ENCODE assay signal across 3 cellular contexts in the genomic region with DNA sequence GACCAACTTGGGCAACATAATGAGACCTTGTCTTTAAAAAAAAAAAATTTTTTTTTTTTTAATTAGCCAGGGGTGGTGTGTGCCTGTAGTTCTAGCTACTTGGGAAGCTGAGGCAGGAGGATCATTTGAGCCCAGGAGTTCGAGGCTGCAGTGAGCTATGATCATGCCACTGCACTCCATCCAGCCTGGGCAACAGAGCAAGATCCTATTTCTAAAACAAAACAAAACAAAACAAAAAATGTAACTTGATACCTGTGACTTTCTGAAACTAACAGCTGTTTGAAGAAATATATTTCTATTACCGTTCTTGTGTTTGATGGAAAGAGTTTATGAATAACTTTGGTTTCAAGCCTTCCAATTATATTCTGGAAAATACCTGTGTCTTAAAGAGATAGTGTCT.
TF ChIP-seq lines count a peak whose summit lies in the region.

No MANE protein-coding gene starts in this region.

TF ChIP-seq in HEK293, 187 proteins besides CTCF, POLR2A, EP300 and RAD21:
- TF ChIP-seq ZNF544 (tag by site-specific recombination; IDR thresholded peaks at IDR 0.05) = no peak
- peak; percentile 57 for TF ChIP-seq ZNF121 (tag by site-specific recombination; IDR thresholded peaks at IDR 0.05)

TF ChIP-seq in K562, 482 proteins besides CTCF, POLR2A, EP300 and RAD21:
- TF ChIP-seq RBM25 (IDR thresholded peaks at IDR 0.05; ENCODE audit: low read depth, low read length, severe bottlenecking) (peak; percentile 41), ZNF121 (CRISPR knock-in tag; conservative IDR thresholded peaks at IDR 0.05) (peak; percentile 78), RBFOX2 (IDR thresholded peaks at IDR 0.05; ENCODE audit: low read depth, low read length) (no peak)

TF ChIP-seq in liver, 16 proteins besides CTCF, POLR2A, EP300 and RAD21:
- TF ChIP-seq YY1 (IDR thresholded peaks at IDR 0.05) (no peak), JUND (IDR thresholded peaks at IDR 0.05) (no peak), TAF1 (conservative IDR thresholded peaks at IDR 0.05) (no peak), FOXA1 (IDR thresholded peaks at IDR 0.05) (no peak), HNF4A (conservative IDR thresholded peaks at IDR 0.05) (no peak), EGR1 (IDR thresholded peaks at IDR 0.05; ENCODE audit: low read depth in 2 of 2) (no peak), SP1 (IDR thresholded peaks at IDR 0.05) (no peak)
- TF ChIP-seq, protein P1, sequence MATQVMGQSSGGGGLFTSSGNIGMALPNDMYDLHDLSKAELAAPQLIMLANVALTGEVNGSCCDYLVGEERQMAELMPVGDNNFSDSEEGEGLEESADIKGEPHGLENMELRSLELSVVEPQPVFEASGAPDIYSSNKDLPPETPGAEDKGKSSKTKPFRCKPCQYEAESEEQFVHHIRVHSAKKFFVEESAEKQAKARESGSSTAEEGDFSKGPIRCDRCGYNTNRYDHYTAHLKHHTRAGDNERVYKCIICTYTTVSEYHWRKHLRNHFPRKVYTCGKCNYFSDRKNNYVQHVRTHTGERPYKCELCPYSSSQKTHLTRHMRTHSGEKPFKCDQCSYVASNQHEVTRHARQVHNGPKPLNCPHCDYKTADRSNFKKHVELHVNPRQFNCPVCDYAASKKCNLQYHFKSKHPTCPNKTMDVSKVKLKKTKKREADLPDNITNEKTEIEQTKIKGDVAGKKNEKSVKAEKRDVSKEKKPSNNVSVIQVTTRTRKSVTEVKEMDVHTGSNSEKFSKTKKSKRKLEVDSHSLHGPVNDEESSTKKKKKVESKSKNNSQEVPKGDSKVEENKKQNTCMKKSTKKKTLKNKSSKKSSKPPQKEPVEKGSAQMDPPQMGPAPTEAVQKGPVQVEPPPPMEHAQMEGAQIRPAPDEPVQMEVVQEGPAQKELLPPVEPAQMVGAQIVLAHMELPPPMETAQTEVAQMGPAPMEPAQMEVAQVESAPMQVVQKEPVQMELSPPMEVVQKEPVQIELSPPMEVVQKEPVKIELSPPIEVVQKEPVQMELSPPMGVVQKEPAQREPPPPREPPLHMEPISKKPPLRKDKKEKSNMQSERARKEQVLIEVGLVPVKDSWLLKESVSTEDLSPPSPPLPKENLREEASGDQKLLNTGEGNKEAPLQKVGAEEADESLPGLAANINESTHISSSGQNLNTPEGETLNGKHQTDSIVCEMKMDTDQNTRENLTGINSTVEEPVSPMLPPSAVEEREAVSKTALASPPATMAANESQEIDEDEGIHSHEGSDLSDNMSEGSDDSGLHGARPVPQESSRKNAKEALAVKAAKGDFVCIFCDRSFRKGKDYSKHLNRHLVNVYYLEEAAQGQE (IDR thresholded peaks at IDR 0.05) = no peak
- TF ChIP-seq, protein P2, sequence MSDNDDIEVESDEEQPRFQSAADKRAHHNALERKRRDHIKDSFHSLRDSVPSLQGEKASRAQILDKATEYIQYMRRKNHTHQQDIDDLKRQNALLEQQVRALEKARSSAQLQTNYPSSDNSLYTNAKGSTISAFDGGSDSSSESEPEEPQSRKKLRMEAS (IDR thresholded peaks at IDR 0.05) = no peak
- TF ChIP-seq, protein P3, sequence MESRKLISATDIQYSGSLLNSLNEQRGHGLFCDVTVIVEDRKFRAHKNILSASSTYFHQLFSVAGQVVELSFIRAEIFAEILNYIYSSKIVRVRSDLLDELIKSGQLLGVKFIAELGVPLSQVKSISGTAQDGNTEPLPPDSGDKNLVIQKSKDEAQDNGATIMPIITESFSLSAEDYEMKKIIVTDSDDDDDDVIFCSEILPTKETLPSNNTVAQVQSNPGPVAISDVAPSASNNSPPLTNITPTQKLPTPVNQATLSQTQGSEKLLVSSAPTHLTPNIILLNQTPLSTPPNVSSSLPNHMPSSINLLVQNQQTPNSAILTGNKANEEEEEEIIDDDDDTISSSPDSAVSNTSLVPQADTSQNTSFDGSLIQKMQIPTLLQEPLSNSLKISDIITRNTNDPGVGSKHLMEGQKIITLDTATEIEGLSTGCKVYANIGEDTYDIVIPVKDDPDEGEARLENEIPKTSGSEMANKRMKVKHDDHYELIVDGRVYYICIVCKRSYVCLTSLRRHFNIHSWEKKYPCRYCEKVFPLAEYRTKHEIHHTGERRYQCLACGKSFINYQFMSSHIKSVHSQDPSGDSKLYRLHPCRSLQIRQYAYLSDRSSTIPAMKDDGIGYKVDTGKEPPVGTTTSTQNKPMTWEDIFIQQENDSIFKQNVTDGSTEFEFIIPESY (IDR thresholded peaks at IDR 0.05) = no peak
